Comparison of ENCODE assay signal across 9 cellular contexts in genomic region chr2:128321421-128321775, GRCh38. TPM values are rescaled to one million over a fixed set of nuclear protein-coding genes. Genes with fewer than 3 reads are reported as not detected.
DNase-seq lines count a peak whose midpoint lies in the region; ATAC-seq and TF ChIP-seq lines count a peak whose summit lies in the region.
"Had no signal": no experiment of that assay in that cellular context is flagged by ENCODE, and none has a peak within 500 bp of the region (broad histone marks: within the 10 kb centered on the region; RNA-seq: fewer than 3 reads in every experiment).

No MANE protein-coding gene starts in this region.

- ATAC-seq in left cardiac atrium, result no peak
- ATAC-seq in sciatic nerve, result peak; percentile 1
- ATAC-seq in GM21423 (IDR thresholded peaks at IDR 0.05; ENCODE audit: unreplicated experiment), result no peak

- H3K27ac Mint-ChIP-seq in H9, result no peak overlapping the region
- H3K27ac Mint-ChIP-seq in T-helper 2 cell treated with Interferon-gamma antibody and Interleukin-4, amounts not matched to agents 5 μg/mL and 100 μg/mL, for 36 hours, result peak overlapping the region; percentile 50

- no peak overlapping the region for H3K18ac ChIP-seq in H9 (ENCODE audit: insufficient read length, low read depth, low read length)

- H3K27ac ChIP-seq in H9 (ENCODE audit: insufficient read length, low read depth, low read length), result no peak overlapping the region
- H3K27ac ChIP-seq in prostate gland, result peak overlapping the region in 1 of 2 donors; percentile 83

- H3K4me3 ChIP-seq in prostate gland, result no peak overlapping the region

- H3K56ac ChIP-seq in H9 (ENCODE audit: insufficient read length, low read depth, low read length), result no peak overlapping the region

- peaks cover 8% of the 10 kb centered on the region; the same call in 1 of the 2 replicates for H3K79me2 ChIP-seq in H9 (ENCODE audit: insufficient read depth, low read length)

- DNase-seq in H9 (peak; percentile 39), left cardiac atrium (peak; percentile 22), sciatic nerve (ENCODE audit: low spot score) (peak; percentile 63), HUDEP-2 (lab: John Stamatoyannopoulos, UW; ENCODE audit: unreplicated experiment in 76 of 76) (no peak), prostate gland (ENCODE audit: low spot score) (no peak), SW 1271 (lab: John Stamatoyannopoulos, UW) (no peak)
- DNase-seq in T-helper 2 cell treated with Interferon-gamma antibody and Interleukin-4, amounts not matched to agents 5 μg/mL and 100 μg/mL, for 36 hours (ENCODE audit: low spot score), result no peak

- no peaks in the 10 kb centered on the region; a peak in 1 of 5 replicates for H3K9me3 Mint-ChIP-seq in H9
- H3K9me3 Mint-ChIP-seq in T-helper 2 cell treated with Interferon-gamma antibody and Interleukin-4, amounts not matched to agents 5 μg/mL and 100 μg/mL, for 36 hours, result no peaks in the 10 kb centered on the region

- H3T11ph ChIP-seq in H9 (ENCODE audit: low read length), result no peak overlapping the region

- peaks cover 1% of the 10 kb centered on the region for H3K79me1 ChIP-seq in H9 (ENCODE audit: insufficient read depth, low read depth, low read length, poor library complexity, severe bottlenecking)

- peak overlapping the region; percentile 47 for H3K4me2 ChIP-seq in H9 (ENCODE audit: insufficient read depth, insufficient read length, low read length)

- peaks cover 24% of the 10 kb centered on the region for H3K27me3 Mint-ChIP-seq in H9 (ENCODE audit: low read depth)
- peaks cover 8% of the 10 kb centered on the region for H3K27me3 Mint-ChIP-seq in T-helper 2 cell treated with Interferon-gamma antibody and Interleukin-4, amounts not matched to agents 5 μg/mL and 100 μg/mL, for 36 hours (ENCODE audit: low read depth)

- no peaks in the 10 kb centered on the region; the same call in 1 of the 2 replicates for H3K4me1 ChIP-seq in H9 (ENCODE audit: insufficient read depth, low read length)
- peaks cover 6% of the 10 kb centered on the region for H3K4me1 ChIP-seq in prostate gland (replicated peaks)

- no peak overlapping the region for H2AK5ac ChIP-seq in H9 (ENCODE audit: insufficient read length, low read length)

- H3K27me3 ChIP-seq in H9 (ENCODE audit: insufficient read depth, low read length) (no peaks in the 10 kb centered on the region; the same call in 1 of the 2 replicates), prostate gland (replicated peaks; ENCODE audit: insufficient read depth) (no peaks in the 10 kb centered on the region)
- H3K27me3 ChIP-seq: SJSA1 had no signal

- no peak overlapping the region for H2BK12ac ChIP-seq in H9 (ENCODE audit: insufficient read length, low read depth, low read length)

- no peaks in the 10 kb centered on the region for H3K36me3 ChIP-seq in prostate gland

- peaks cover 19 to 28% of the 10 kb centered on the region in 2 experiments for H3K4me1 Mint-ChIP-seq in H9
- peaks cover 12% of the 10 kb centered on the region for H3K4me1 Mint-ChIP-seq in T-helper 2 cell treated with Interferon-gamma antibody and Interleukin-4, amounts not matched to agents 5 μg/mL and 100 μg/mL, for 36 hours (ENCODE audit: low read depth)

- no peak overlapping the region for H3K14ac ChIP-seq in H9 (ENCODE audit: insufficient read depth, low read length)

- intact Hi-C loops in left cardiac atrium (cut with DNase I), result loop anchor here (5.0 to 10.0 kb wide), 2 partner anchors 211 to 213 kb away; no protein-coding TSS in a partner anchor
- intact Hi-C loops in sciatic nerve (cut with DNase I), result no loop called here
- intact Hi-C loops in prostate gland (cut with DNase I), result loop anchor here (2.0 to 10.0 kb wide), 6 partner anchors 59 to 1073 kb away; partner anchors contain the start of gene SAP130

- H2BK5ac ChIP-seq in H9 (ENCODE audit: insufficient read length, low read length), result no peak overlapping the region

- H3K9me3 ChIP-seq in H9 (ENCODE audit: control insufficient read depth, low read depth, low read length), result no peaks in the 10 kb centered on the region
- H3K9me3 ChIP-seq in prostate gland, result no peaks in the 10 kb centered on the region
- H3K9me3 ChIP-seq: SJSA1 had no signal

- H3K9ac ChIP-seq in H9 (ENCODE audit: extremely low read depth, insufficient read length, low read length), result no peak overlapping the region

- no peak overlapping the region for H2BK120ac ChIP-seq in H9 (ENCODE audit: low read depth, low read length, poor library complexity, severe bottlenecking)

- H3K4me3 Mint-ChIP-seq in H9, result peak overlapping the region; percentile 58 to 68
- peak overlapping the region; percentile 66 for H3K4me3 Mint-ChIP-seq in T-helper 2 cell treated with Interferon-gamma antibody and Interleukin-4, amounts not matched to agents 5 μg/mL and 100 μg/mL, for 36 hours

- TF ChIP-seq CTCF in H9 (conservative IDR thresholded peaks at IDR 0.05) (no peak), prostate gland (IDR thresholded peaks at IDR 0.05) (no peak)

- no peak overlapping the region for H2BK15ac ChIP-seq in H9 (ENCODE audit: low read depth, low read length)

- no CpG with 5 or more reads among the region's 15 CpGs for WGBS in H9 (ENCODE audit: extremely low coverage, insufficient read length, low lambda C conversion rate)
- WGBS in prostate gland, result 77% methylated on average over 15 of the region's 15 CpGs

- no peak overlapping the region for H3K4ac ChIP-seq in H9 (ENCODE audit: low read depth, low read length)

- H4K91ac ChIP-seq in H9 (ENCODE audit: insufficient read length, low read depth, low read length), result no peak overlapping the region

- H2AFZ ChIP-seq in H9 (ENCODE audit: low read length), result no peak overlapping the region

- H3K36me3 Mint-ChIP-seq in H9 (ENCODE audit: insufficient read depth in 1 of 3, low read depth in 3 of 3), result peaks cover 0 to 4% (median 4%) of the 10 kb centered on the region in 3 experiments; a peak in 3 of 7 replicates
- peaks cover 4% of the 10 kb centered on the region for H3K36me3 Mint-ChIP-seq in T-helper 2 cell treated with Interferon-gamma antibody and Interleukin-4, amounts not matched to agents 5 μg/mL and 100 μg/mL, for 36 hours (ENCODE audit: low read depth)

- peaks cover 12% of the 10 kb centered on the region for H3K23me2 ChIP-seq in H9 (ENCODE audit: insufficient read length, low read depth, low read length, poor library complexity, severe bottlenecking)

- H3K23ac ChIP-seq in H9 (ENCODE audit: insufficient read length, low read depth, low read length), result no peak overlapping the region

- H2BK20ac ChIP-seq in H9 (ENCODE audit: low read depth, low read length, poor library complexity, severe bottlenecking), result no peak overlapping the region

- no peaks in the 10 kb centered on the region for H4K20me1 ChIP-seq in H9 (ENCODE audit: control insufficient read depth, insufficient read depth, insufficient read length)

- H4K8ac ChIP-seq in H9 (replicated peaks; ENCODE audit: insufficient read length, low read depth, low read length), result no peak overlapping the region

- no peak for TF ChIP-seq POLR2A in prostate gland (IDR thresholded peaks at IDR 0.05)

- no peak overlapping the region for H4K5ac ChIP-seq in H9 (ENCODE audit: insufficient read length, low read depth, low read length)

RNA-seq across cellular contexts. Expression of gene HS6ST1, which starts 2.7 kb away (rescaled TPM):
- total RNA-seq in H9 (2021) (58.9 and 60.2 TPM in 2 replicates), left cardiac atrium (10 to 100 TPM; 14.3 to 19.3 TPM), sciatic nerve (27.2 TPM), prostate gland (100 to 1,000 TPM in 1 of 2 donors, 10 to 100 TPM in 1; 69.0 to 233 TPM)

Comparison
In these comparisons a context has a peak if more than half of its experiments do, and no peak if none do; other contexts are left out.
1. DNase-seq: peak in H9 (single experiment), left cardiac atrium (single experiment) and sciatic nerve (single experiment); none in T-helper 2 cell treated with Interferon-gamma antibody and Interleukin-4, amounts not matched to agents 5 μg/mL and 100 μg/mL, for 36 hours (single experiment), HUDEP-2 (0 of 76), prostate gland (single experiment) and SW 1271 (0 of 2).